1 cellular context compared by ENCODE assay signal in genomic region chr11:71252782-71253730, GRCh38.
TF ChIP-seq lines count a peak whose summit lies in the region.

No MANE protein-coding gene starts in this region.

TF ChIP-seq in HepG2, 621 proteins besides CTCF, POLR2A, EP300 and RAD21 (continued from another document and continues in another):
- TF ChIP-seq AHDC1 (CRISPR knock-in tag; IDR thresholded peaks at IDR 0.05; ENCODE audit: borderline replicate concordance), result peak; percentile 45
- TF ChIP-seq KLF15 (CRISPR knock-in tag; IDR thresholded peaks at IDR 0.05; ENCODE audit: borderline replicate concordance), result no peak
- no peak for TF ChIP-seq BCL3 (CRISPR knock-in tag; IDR thresholded peaks at IDR 0.05)
- no peak for TF ChIP-seq NFAT5 (CRISPR knock-in tag; IDR thresholded peaks at IDR 0.05)
- peak in 1 of 2 experiments; percentile 63; a peak in 2 of 4 replicates for TF ChIP-seq ATF4 (CRISPR knock-in tag; IDR thresholded peaks at IDR 0.05)
- no peak; the same call in 1 of the 2 replicates for TF ChIP-seq ZC3H13 (CRISPR knock-in tag; IDR thresholded peaks at IDR 0.05)
- no peak for TF ChIP-seq JARID2 (CRISPR knock-in tag; IDR thresholded peaks at IDR 0.05; ENCODE audit: insufficient replicate concordance)
- TF ChIP-seq TFDP1 (CRISPR knock-in tag; IDR thresholded peaks at IDR 0.05; ENCODE audit: borderline replicate concordance), result no peak
- TF ChIP-seq FUBP1 (CRISPR knock-in tag; IDR thresholded peaks at IDR 0.05; ENCODE audit: borderline replicate concordance), result no peak
- no peak; the same call in 1 of the 2 replicates for TF ChIP-seq ZNF317 (CRISPR knock-in tag; IDR thresholded peaks at IDR 0.05)
- no peak for TF ChIP-seq SMAD1 (CRISPR knock-in tag; IDR thresholded peaks at IDR 0.05; ENCODE audit: borderline replicate concordance, low read depth)
- no peak for TF ChIP-seq SMARCC2 (IDR thresholded peaks at IDR 0.05)
- no peak for TF ChIP-seq ZNF773 (CRISPR knock-in tag; IDR thresholded peaks at IDR 0.05; ENCODE audit: borderline replicate concordance)
- no peak for TF ChIP-seq NFYC (CRISPR knock-in tag; IDR thresholded peaks at IDR 0.05)
- no peak for TF ChIP-seq NCOA5 (CRISPR knock-in tag; IDR thresholded peaks at IDR 0.05)
- TF ChIP-seq RFX5 (IDR thresholded peaks at IDR 0.05; ENCODE audit: low read depth, low read length), result no peak
- TF ChIP-seq DMTF1 (CRISPR knock-in tag; IDR thresholded peaks at IDR 0.05), result no peak
- TF ChIP-seq DMAP1 (CRISPR knock-in tag; IDR thresholded peaks at IDR 0.05), result 0 out of 2 replicates have a peak, but pooled peaks have one; percentile 46
- TF ChIP-seq ZNF451 (CRISPR knock-in tag; IDR thresholded peaks at IDR 0.05), result no peak
- TF ChIP-seq ZNF407 (CRISPR knock-in tag; IDR thresholded peaks at IDR 0.05; ENCODE audit: not compliant biosample characterization), result no peak
- TF ChIP-seq ERF (CRISPR knock-in tag; IDR thresholded peaks at IDR 0.05), result peak; percentile 37
- no peak for TF ChIP-seq STAT5B (CRISPR knock-in tag; IDR thresholded peaks at IDR 0.05)
- no peak for TF ChIP-seq ZNF333 (CRISPR knock-in tag; IDR thresholded peaks at IDR 0.05; ENCODE audit: borderline replicate concordance)
- TF ChIP-seq ZNF605 (CRISPR knock-in tag; IDR thresholded peaks at IDR 0.05), result no peak; the same call in 1 of the 2 replicates
- no peak for TF ChIP-seq KDM5A (IDR thresholded peaks at IDR 0.05; ENCODE audit: borderline replicate concordance, low read length)
